Comparison of ENCODE assay signal across 20 cellular contexts in the genomic region with DNA sequence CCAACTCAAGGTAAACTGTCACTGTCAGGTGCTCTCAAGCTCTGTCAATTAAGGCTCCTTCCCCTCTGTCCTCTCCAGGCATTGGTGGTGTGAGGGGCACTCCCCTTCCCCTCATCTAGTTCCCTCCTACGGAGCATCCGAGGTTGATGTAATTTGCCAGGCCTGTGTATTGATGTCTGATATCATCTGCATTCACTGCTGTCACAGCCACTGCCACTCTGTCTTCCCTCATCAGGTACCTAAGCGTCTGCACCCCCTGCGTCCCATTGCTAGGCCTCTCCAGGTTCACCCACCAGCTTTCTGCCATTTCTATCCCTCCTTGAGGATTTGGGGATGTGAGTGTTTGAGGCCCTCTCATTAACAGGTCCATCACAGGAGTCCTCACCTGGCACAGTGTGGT. TPM values are rescaled to one million over a fixed set of nuclear protein-coding genes. Genes with fewer than 3 reads are reported as not detected.
A peak's percentile ranks its signal among the peaks of the same experiment; 100 is the strongest.
DNase-seq lines count a peak whose midpoint lies in the region; ATAC-seq and TF ChIP-seq lines count a peak whose summit lies in the region.
"Had no signal": no experiment of that assay in that cellular context is flagged by ENCODE, and none has a peak within 500 bp of the region (broad histone marks: within the 10 kb centered on the region; RNA-seq: fewer than 3 reads in every experiment).

No MANE protein-coding gene starts in this region.

- H3K36me3 ChIP-seq in esophagus muscularis mucosa = no peaks in the 10 kb centered on the region
- H3K36me3 ChIP-seq: HAP-1 had no signal

- intact Hi-C loops in activated CD8-positive, alpha-beta T cell treated with anti-CD3 and anti-CD28 coated beads for 36 hours (cut with micrococcal nuclease) = no loop called here
- intact Hi-C loops in esophagus muscularis mucosa (cut with DNase I) = no loop called here

- POLR2A ChIA-PET in activated CD8-positive, alpha-beta T cell treated with anti-CD3 and anti-CD28 coated beads, Interleukin-2, amount 10 ng/mL, durations not matched to agents 7 days and 5 days (lab: Charles Lee) = no interaction called here
- POLR2A ChIA-PET in activated CD8-positive, alpha-beta T cell treated with anti-CD3 and anti-CD28 coated beads for 36 hours (lab: Charles Lee) = no interaction called here

- TF ChIP-seq EP300 in esophagus muscularis mucosa (IDR thresholded peaks at IDR 0.05) = no peak

- H3K4me1 Mint-ChIP-seq in activated CD8-positive, alpha-beta T cell treated with anti-CD3 and anti-CD28 coated beads, Interleukin-2, amount 10 ng/mL, durations not matched to agents 7 days and 5 days (ENCODE audit: low read depth) = peaks cover 10% of the 10 kb centered on the region
- peaks cover 10% of the 10 kb centered on the region for H3K4me1 Mint-ChIP-seq in activated CD8-positive, alpha-beta T cell treated with anti-CD3 and anti-CD28 coated beads for 36 hours (ENCODE audit: low read depth)
- H3K4me1 Mint-ChIP-seq in natural killer cell treated with Interleukin-12 subunit alpha and Interleukin-12 subunit beta and Interleukin-15 and Interleukin-18, amount 100 ng/mL, for 72 hours (ENCODE audit: low read depth in 2 of 2) = peaks cover 10 to 14% of the 10 kb centered on the region in 2 donors

- 100% methylated on average over 4 of the region's 4 CpGs for WGBS in esophagus muscularis mucosa

- no peak for TF ChIP-seq POLR2A in esophagus muscularis mucosa (IDR thresholded peaks at IDR 0.05; ENCODE audit: low read depth)

- no peaks in the 10 kb centered on the region for H3K36me3 Mint-ChIP-seq in activated CD8-positive, alpha-beta T cell treated with anti-CD3 and anti-CD28 coated beads, Interleukin-2, amount 10 ng/mL, durations not matched to agents 7 days and 5 days (ENCODE audit: low read depth)
- H3K36me3 Mint-ChIP-seq in activated CD8-positive, alpha-beta T cell treated with anti-CD3 and anti-CD28 coated beads for 36 hours (ENCODE audit: low read depth) = no peaks in the 10 kb centered on the region
- no peaks in the 10 kb centered on the region for H3K36me3 Mint-ChIP-seq in natural killer cell treated with Interleukin-12 subunit alpha and Interleukin-12 subunit beta and Interleukin-15 and Interleukin-18, amount 100 ng/mL, for 72 hours
- H3K36me3 Mint-ChIP-seq: CD4-positive, CD25-positive, alpha-beta regulatory T cell had no signal

- no peaks in the 10 kb centered on the region for H3K9me3 ChIP-seq in esophagus muscularis mucosa
- H3K9me3 ChIP-seq: HAP-1 had no signal

- DNase-seq in activated CD8-positive, alpha-beta T cell treated with anti-CD3 and anti-CD28 coated beads, Interleukin-2, amount 10 ng/mL, durations not matched to agents 7 days and 5 days = peak; percentile 10
- DNase-seq in activated CD8-positive, alpha-beta T cell treated with anti-CD3 and anti-CD28 coated beads for 36 hours = no peak
- DNase-seq in NCI-H69 (lab: John Stamatoyannopoulos, UW) = peak; percentile 51
- DNase-seq in esophagus muscularis mucosa (ENCODE audit: extremely low spot score) = peak; percentile 72
- no peak for DNase-seq in hippocampal formation (lab: John Stamatoyannopoulos, UW)
- DNase-seq in NCI-H1417 treated with DMSO at 0.1 percent for 48 hours (lab: John Stamatoyannopoulos, UW) = no peak
- DNase-seq in natural killer cell treated with Interleukin-12 subunit alpha and Interleukin-12 subunit beta and Interleukin-15 and Interleukin-18, amount 100 ng/mL, for 72 hours (ENCODE audit: low spot score) = no peak
- DNase-seq: AML-193; CD4-positive, CD25-positive, alpha-beta regulatory T cell; COR-L47; EL; GM23248; KBM-7; NCI-H2029; OCI-M1; SHP77 had no signal

- peaks cover 3 to 29% (median 24%) of the 10 kb centered on the region in 4 donors for H3K4me1 ChIP-seq in esophagus muscularis mucosa
- H3K4me1 ChIP-seq: HAP-1 had no signal

- H3K27me3 ChIP-seq in esophagus muscularis mucosa = peaks cover 0 to 10% (median 0%) of the 10 kb centered on the region in 4 donors

- H3K4me3 Mint-ChIP-seq in activated CD8-positive, alpha-beta T cell treated with anti-CD3 and anti-CD28 coated beads, Interleukin-2, amount 10 ng/mL, durations not matched to agents 7 days and 5 days = no peak overlapping the region
- no peak overlapping the region for H3K4me3 Mint-ChIP-seq in activated CD8-positive, alpha-beta T cell treated with anti-CD3 and anti-CD28 coated beads for 36 hours
- no peak overlapping the region for H3K4me3 Mint-ChIP-seq in natural killer cell treated with Interleukin-12 subunit alpha and Interleukin-12 subunit beta and Interleukin-15 and Interleukin-18, amount 100 ng/mL, for 72 hours
- H3K4me3 Mint-ChIP-seq: CD4-positive, CD25-positive, alpha-beta regulatory T cell had no signal

- no peak overlapping the region for H3K27ac ChIP-seq in esophagus muscularis mucosa (replicated peaks in 1 of 4)
- H3K27ac ChIP-seq: GM23248 had no signal

- CTCF ChIA-PET in activated CD8-positive, alpha-beta T cell treated with anti-CD3 and anti-CD28 coated beads, Interleukin-2, amount 10 ng/mL, durations not matched to agents 7 days and 5 days (lab: Charles Lee) = interaction anchor here (2.9 to 4.0 kb wide), 2 partner anchors 225 to 436 kb away, joined by 14 to 27 read pairs; no protein-coding TSS in a partner anchor
- CTCF ChIA-PET in activated CD8-positive, alpha-beta T cell treated with anti-CD3 and anti-CD28 coated beads for 36 hours (lab: Charles Lee) = interaction anchor here (0.6 to 5.7 kb wide), 4 partner anchors 225 to 598 kb away, joined by 3 to 30 read pairs (median 4); no protein-coding TSS in a partner anchor

- H3K27ac Mint-ChIP-seq in activated CD8-positive, alpha-beta T cell treated with anti-CD3 and anti-CD28 coated beads, Interleukin-2, amount 10 ng/mL, durations not matched to agents 7 days and 5 days = no peak overlapping the region
- H3K27ac Mint-ChIP-seq in activated CD8-positive, alpha-beta T cell treated with anti-CD3 and anti-CD28 coated beads for 36 hours = no peak overlapping the region
- H3K27ac Mint-ChIP-seq in natural killer cell treated with Interleukin-12 subunit alpha and Interleukin-12 subunit beta and Interleukin-15 and Interleukin-18, amount 100 ng/mL, for 72 hours = no peak overlapping the region

- H3K27me3 Mint-ChIP-seq in activated CD8-positive, alpha-beta T cell treated with anti-CD3 and anti-CD28 coated beads, Interleukin-2, amount 10 ng/mL, durations not matched to agents 7 days and 5 days (ENCODE audit: low read depth) = no peaks in the 10 kb centered on the region
- peaks cover 4% of the 10 kb centered on the region for H3K27me3 Mint-ChIP-seq in activated CD8-positive, alpha-beta T cell treated with anti-CD3 and anti-CD28 coated beads for 36 hours
- peaks cover 20 to 23% of the 10 kb centered on the region in 2 donors for H3K27me3 Mint-ChIP-seq in natural killer cell treated with Interleukin-12 subunit alpha and Interleukin-12 subunit beta and Interleukin-15 and Interleukin-18, amount 100 ng/mL, for 72 hours

- TF ChIP-seq CTCF in activated CD8-positive, alpha-beta T cell treated with anti-CD3 and anti-CD28 coated beads for 36 hours (IDR thresholded peaks at IDR 0.05) = no peak
- TF ChIP-seq CTCF in esophagus muscularis mucosa (IDR thresholded peaks at IDR 0.05) = no peak

- no peak overlapping the region for H3K4me3 ChIP-seq in esophagus muscularis mucosa
- H3K4me3 ChIP-seq: GM12878, GM23248, HAP-1 had no signal

- no peaks in the 10 kb centered on the region for H3K9me3 Mint-ChIP-seq in activated CD8-positive, alpha-beta T cell treated with anti-CD3 and anti-CD28 coated beads, Interleukin-2, amount 10 ng/mL, durations not matched to agents 7 days and 5 days (ENCODE audit: insufficient read depth)
- H3K9me3 Mint-ChIP-seq in activated CD8-positive, alpha-beta T cell treated with anti-CD3 and anti-CD28 coated beads for 36 hours = no peaks in the 10 kb centered on the region
- H3K9me3 Mint-ChIP-seq in natural killer cell treated with Interleukin-12 subunit alpha and Interleukin-12 subunit beta and Interleukin-15 and Interleukin-18, amount 100 ng/mL, for 72 hours = no peaks in the 10 kb centered on the region
- H3K9me3 Mint-ChIP-seq: CD4-positive, CD25-positive, alpha-beta regulatory T cell had no signal

- ATAC-seq in activated CD8-positive, alpha-beta T cell treated with anti-CD3 and anti-CD28 coated beads, Interleukin-2, amount 10 ng/mL, durations not matched to agents 7 days and 5 days = no peak
- ATAC-seq in activated CD8-positive, alpha-beta T cell treated with anti-CD3 and anti-CD28 coated beads for 36 hours = no peak
- ATAC-seq in natural killer cell treated with Interleukin-12 subunit alpha and Interleukin-12 subunit beta and Interleukin-15 and Interleukin-18, amount 100 ng/mL, for 72 hours = no peak
- ATAC-seq: GM12878, HepG2 had no signal

RNA-seq across cellular contexts. Expression of a gene that starts 50.0 kb away (rescaled TPM):
- not detected for total RNA-seq in activated CD8-positive, alpha-beta T cell treated with anti-CD3 and anti-CD28 coated beads, Interleukin-2, amount 10 ng/mL, durations not matched to agents 7 days and 5 days
- total RNA-seq in activated CD8-positive, alpha-beta T cell treated with anti-CD3 and anti-CD28 coated beads for 36 hours = not detected
- under 1 TPM in 3 of 4 donors, not detected in 1; 0.23 to 0.83 (median 0.42) TPM for total RNA-seq in esophagus muscularis mucosa
- total RNA-seq in natural killer cell treated with Interleukin-12 subunit alpha and Interleukin-12 subunit beta and Interleukin-15 and Interleukin-18, amount 100 ng/mL, for 72 hours = not detected
- total RNA-seq: CD4-positive, CD25-positive, alpha-beta regulatory T cell; GM12878; GM23248; T-helper 1 cell treated with Interleukin-12 subunit alpha and Interleukin-12 subunit beta and Interleukin-4 antibody, amounts not matched to agents 30 ng/mL and 1 ng/mL, for 36 hours had no signal

Comparison
In these comparisons a context has a peak if more than half of its experiments do, and no peak if none do; other contexts are left out.
1. DNase-seq: peak in activated CD8-positive, alpha-beta T cell treated with anti-CD3 and anti-CD28 coated beads, Interleukin-2, amount 10 ng/mL, durations not matched to agents 7 days and 5 days (single experiment), NCI-H69 (single experiment) and esophagus muscularis mucosa (single experiment); none in activated CD8-positive, alpha-beta T cell treated with anti-CD3 and anti-CD28 coated beads for 36 hours (single experiment), hippocampal formation (0 of 2), NCI-H1417 treated with DMSO at 0.1 percent for 48 hours (single experiment) and natural killer cell treated with Interleukin-12 subunit alpha and Interleukin-12 subunit beta and Interleukin-15 and Interleukin-18, amount 100 ng/mL, for 72 hours (single experiment).